In genomic region chr14:70073924-70074566, GRCh38 we compare ENCODE assay signal across 1 cellular context.
TF ChIP-seq lines count a peak whose summit lies in the region.

No MANE protein-coding gene starts in this region.

TF ChIP-seq in HepG2, 621 proteins besides CTCF, POLR2A, EP300 and RAD21 (continued from another document):
- no peak for TF ChIP-seq ZNF260 (CRISPR knock-in tag; IDR thresholded peaks at IDR 0.05; ENCODE audit: borderline replicate concordance, low read depth)
- no peak for TF ChIP-seq HNRNPK (IDR thresholded peaks at IDR 0.05; ENCODE audit: low read depth, low read length, poor library complexity, severe bottlenecking)
- no peak for TF ChIP-seq ZEB1 (IDR thresholded peaks at IDR 0.05; ENCODE audit: insufficient replicate concordance, low read depth)
- no peak for TF ChIP-seq ZNF749 (CRISPR knock-in tag; IDR thresholded peaks at IDR 0.05; ENCODE audit: borderline replicate concordance)
- TF ChIP-seq HDAC2 (CRISPR knock-in tag; IDR thresholded peaks at IDR 0.05), result peak; percentile 82
- no peak for TF ChIP-seq ZBTB44 (CRISPR knock-in tag; IDR thresholded peaks at IDR 0.05)
- TF ChIP-seq FOXK2 (IDR thresholded peaks at IDR 0.05), result no peak
- TF ChIP-seq ARID3A (IDR thresholded peaks at IDR 0.05; ENCODE audit: low read depth, low read length), result 0 out of 2 replicates have a peak, but pooled peaks have one; percentile 28
- no peak for TF ChIP-seq SKI (IDR thresholded peaks at IDR 0.05; ENCODE audit: partially characterized antibody)
- peak; percentile 67 for TF ChIP-seq ELF3 (CRISPR knock-in tag; IDR thresholded peaks at IDR 0.05)
